Comparison of ENCODE assay signal across 19 cellular contexts in genomic region chr11:32400670-32401369, GRCh38. TPM values are rescaled to one million over a fixed set of nuclear protein-coding genes. Genes with fewer than 3 reads are reported as not detected.
"Had no signal": no experiment of that assay in that cellular context is flagged by ENCODE, and none has a peak within 500 bp of the region (broad histone marks: within the 10 kb centered on the region; RNA-seq: fewer than 3 reads in every experiment).

No MANE protein-coding gene starts in this region.

- H3K27me3 ChIP-seq: thyroid gland had no signal

- ATAC-seq: activated CD8-positive, alpha-beta memory T cell treated with anti-CD3 and anti-CD28 coated beads, Interleukin-2, amount 10 ng/mL, durations not matched to agents 7 days and 5 days; esophagus mucosa; naive thymus-derived CD8-positive, alpha-beta T cell; stimulated activated memory B cell treated with anti-CD40 and anti-IgM and Interleukin-4, amounts not matched to agents 10 μg/mL and 1 μg/mL and 100 μg/mL, for 72 hours had no signal

- H3K4me3 ChIP-seq: coronary artery, left ventricle myocardium inferior, thyroid gland had no signal

- H3K27ac ChIP-seq: coronary artery, left ventricle myocardium inferior, thyroid gland had no signal

- FAIRE-seq: kidney, urothelium cell line had no signal

- H3K9me3 ChIP-seq: left ventricle myocardium inferior, thyroid gland had no signal

- DNase-seq: activated CD4-positive, alpha-beta T cell treated with anti-CD3 and anti-CD28 coated beads, Interleukin-2, amount 50 U/mL, for 4 hours; activated CD4-positive, CD25-positive, alpha-beta regulatory T cell treated with anti-CD3 and anti-CD28 coated beads, Interleukin-2, amount 50 U/mL, for 72 hours; activated CD8-positive, alpha-beta memory T cell treated with anti-CD3 and anti-CD28 coated beads, Interleukin-2, amount 10 ng/mL, durations not matched to agents 7 days and 5 days; activated naive CD4-positive, alpha-beta T cell treated with anti-CD3 and anti-CD28 coated beads, Interleukin-2, amount 10 ng/mL, durations not matched to agents 7 days and 5 days; activated T-cell treated with anti-CD3 and anti-CD28 coated beads, Interleukin-2, amount 50 U/mL, for 24 hours; central memory CD4-positive, alpha-beta T cell; foreskin fibroblast; hypothalamus; kidney; left ventricle myocardium inferior; naive thymus-derived CD8-positive, alpha-beta T cell; stimulated activated CD4-positive, alpha-beta T cell treated with anti-CD3 and anti-CD28 coated beads, Interleukin-2, amount 100 ng/mL, for 48 hours; T-helper 9 cell; thyroid gland had no signal

- H3K4me1 ChIP-seq: left ventricle myocardium inferior, thyroid gland had no signal

- H3K36me3 ChIP-seq: thyroid gland had no signal

RNA-seq across cellular contexts. Expression of gene WT1, which starts 34.5 kb away (rescaled TPM):
- total RNA-seq: activated CD8-positive, alpha-beta memory T cell treated with anti-CD3 and anti-CD28 coated beads, Interleukin-2, amount 10 ng/mL, durations not matched to agents 7 days and 5 days; esophagus mucosa; naive thymus-derived CD8-positive, alpha-beta T cell; skeletal muscle tissue had no signal
- polyA plus RNA-seq: naive thymus-derived CD8-positive, alpha-beta T cell had no signal
